ENCODE assay signal across 16 cellular contexts in genomic region chr14:28652782-28653181, GRCh38.
DNase-seq lines count a peak whose midpoint lies in the region; ATAC-seq and TF ChIP-seq lines count a peak whose summit lies in the region.
"Had no signal": no experiment of that assay in that cellular context is flagged by ENCODE, and none has a peak within 500 bp of the region (broad histone marks: within the 10 kb centered on the region; RNA-seq: fewer than 3 reads in every experiment).

No MANE protein-coding gene starts in this region.

- H3K4me3 Mint-ChIP-seq in MCF 10A (ENCODE audit: unreplicated experiment): peak overlapping the region; percentile 2
- no peak overlapping the region for H3K4me3 Mint-ChIP-seq in activated T-cell treated with anti-CD3 and anti-CD28 coated beads, Interleukin-2, amount 50 U/mL, for 72 hours
- H3K4me3 Mint-ChIP-seq: activated B cell treated with CpG ODN at 0.5 μM for 24 hours had no signal

- H3K9ac ChIP-seq in MM.1S (ENCODE audit: low read length): no peak overlapping the region
- no peak overlapping the region for H3K9ac ChIP-seq in neuronal stem cell (ENCODE audit: low read depth, low read length, poor library complexity)
- H3K9ac ChIP-seq: parathyroid adenoma had no signal

- H2BK15ac ChIP-seq in neuronal stem cell (ENCODE audit: low read length): no peak overlapping the region

- POLR2A ChIA-PET in MCF 10A (lab: Yijun Ruan, JAX): interaction anchor here (1.0 to 2.3 kb wide), 4 partner anchors 11 to 280 kb away, joined by 3 to 13 read pairs (median 9); no protein-coding TSS in a partner anchor

- no peaks in the 10 kb centered on the region for H3K9me3 ChIP-seq in breast epithelium
- no peaks in the 10 kb centered on the region for H3K9me3 ChIP-seq in MM.1S (replicated peaks; ENCODE audit: insufficient read depth, low read length)
- no peaks in the 10 kb centered on the region for H3K9me3 ChIP-seq in neuronal stem cell (replicated peaks in 1 of 2; ENCODE audit: control insufficient read depth in 2 of 2, insufficient read depth in 1 of 2, low read depth in 1 of 2, low read length in 2 of 2)
- H3K9me3 ChIP-seq: transverse colon had no signal

- H3K4ac ChIP-seq in neuronal stem cell (ENCODE audit: low read length): no peak overlapping the region

- no peak overlapping the region for H3K4me3 ChIP-seq in breast epithelium
- H3K4me3 ChIP-seq in MM.1S (ENCODE audit: low read length): no peak overlapping the region
- no peak overlapping the region for H3K4me3 ChIP-seq in neuronal stem cell (ENCODE audit: low read length in 2 of 2)
- H3K4me3 ChIP-seq: transverse colon had no signal

- H4K91ac ChIP-seq in neuronal stem cell (ENCODE audit: low read depth, low read length, poor library complexity): no peak overlapping the region

- no peak for ATAC-seq in activated T-cell treated with anti-CD3 and anti-CD28 coated beads, Interleukin-2, amount 50 U/mL, for 72 hours (replicated peaks in 1 of 2)
- ATAC-seq in HG02623 (IDR thresholded peaks at IDR 0.05; ENCODE audit: unreplicated experiment): no peak
- ATAC-seq: activated naive CD4-positive, alpha-beta T cell treated with anti-CD3 and anti-CD28 coated beads, Interleukin-2, amount 50 U/mL, for 72 hours had no signal

- no CpG with 5 or more reads among the region's 2 CpGs for WGBS in neuronal stem cell (ENCODE audit: extremely low coverage in 2 of 2, insufficient read length in 2 of 2, insufficient replicate concordance in 1 of 2), 2 donors

- no peak for TF ChIP-seq POLR2A in breast epithelium (IDR thresholded peaks at IDR 0.05)

- H3K79me2 ChIP-seq in MM.1S (ENCODE audit: low read length): no peaks in the 10 kb centered on the region
- H3K79me2 ChIP-seq: parathyroid adenoma had no signal

- H3K36me3 ChIP-seq in breast epithelium (no peaks in the 10 kb centered on the region), MM.1S (replicated peaks; ENCODE audit: insufficient read depth, low read length) (no peaks in the 10 kb centered on the region), neuronal stem cell (replicated peaks in 1 of 2; ENCODE audit: control insufficient read depth in 2 of 2, insufficient read depth in 2 of 2, low read length in 2 of 2) (no peaks in the 10 kb centered on the region)
- H3K36me3 ChIP-seq: transverse colon had no signal

- H3F3A ChIP-seq in MM.1S (ENCODE audit: insufficient read depth, low read length): no peaks in the 10 kb centered on the region

- no peaks in the 10 kb centered on the region for H3K27me3 ChIP-seq in breast epithelium
- no peaks in the 10 kb centered on the region for H3K27me3 ChIP-seq in MM.1S (replicated peaks; ENCODE audit: insufficient read depth, low read length)
- no peaks in the 10 kb centered on the region for H3K27me3 ChIP-seq in neuronal stem cell (ENCODE audit: control insufficient read depth in 3 of 3, insufficient read depth in 3 of 3, low read depth in 1 of 3, low read length in 3 of 3)
- H3K27me3 ChIP-seq: transverse colon had no signal

- no peaks in the 10 kb centered on the region for H3K36me3 Mint-ChIP-seq in MCF 10A (ENCODE audit: insufficient read depth, unreplicated experiment)
- peaks cover 0 to 2% of the 10 kb centered on the region in 2 donors for H3K36me3 Mint-ChIP-seq in activated T-cell treated with anti-CD3 and anti-CD28 coated beads, Interleukin-2, amount 50 U/mL, for 72 hours (ENCODE audit: insufficient read depth in 2 of 2)

- CTCF ChIA-PET in MCF 10A (lab: Yijun Ruan, JAX): interaction anchor here (1.2 kb wide), 1 partner anchor 99 kb away, joined by 5 read pairs; no protein-coding TSS in a partner anchor

- no peak overlapping the region for H2BK5ac ChIP-seq in neuronal stem cell (ENCODE audit: low read length)

- H3K14ac ChIP-seq in neuronal stem cell (ENCODE audit: low read length): no peak overlapping the region

- no peak overlapping the region for H3K18ac ChIP-seq in neuronal stem cell (ENCODE audit: low read length)

- H2AK5ac ChIP-seq in neuronal stem cell (ENCODE audit: low read depth, low read length): no peak overlapping the region

- H3K27me3 Mint-ChIP-seq in MCF 10A (ENCODE audit: insufficient read depth, unreplicated experiment): no peaks in the 10 kb centered on the region
- no peaks in the 10 kb centered on the region for H3K27me3 Mint-ChIP-seq in activated T-cell treated with anti-CD3 and anti-CD28 coated beads, Interleukin-2, amount 50 U/mL, for 72 hours (ENCODE audit: low read depth)
- H3K27me3 Mint-ChIP-seq: activated B cell treated with CpG ODN at 0.5 μM for 24 hours had no signal

- DNase-seq in MCF 10A (ENCODE audit: unreplicated experiment) (peak; percentile 78), breast epithelium (ENCODE audit: low spot score in 2 of 2) (no peak), RPMI7951 (ENCODE audit: low read depth) (peak; percentile 79), epithelial cell of prostate (ENCODE audit: low read depth, low spot score) (peak; percentile 82), MM.1S (no peak), neuronal stem cell (ENCODE audit: low spot score) (no peak)
- DNase-seq in activated T-cell treated with anti-CD3 and anti-CD28 coated beads, Interleukin-2, amount 50 U/mL, for 72 hours: no peak
- DNase-seq: ACHN; activated B cell treated with CpG ODN at 0.5 μM for 24 hours; kidney; NCI-H1417 treated with DMSO at 0.1 percent for 48 hours; stimulated activated CD8-positive, alpha-beta memory T cell treated with anti-CD3 and anti-CD28 coated beads, Interleukin-4, amount 100 ng/mL, for 48 hours; transverse colon had no signal

- H4K8ac ChIP-seq in neuronal stem cell (ENCODE audit: low read depth, low read length): no peak overlapping the region

- H2BK12ac ChIP-seq in neuronal stem cell (ENCODE audit: low read length): no peak overlapping the region

- no peaks in the 10 kb centered on the region for H3K4me1 ChIP-seq in breast epithelium
- H3K4me1 ChIP-seq in MM.1S (ENCODE audit: low read length): no peaks in the 10 kb centered on the region
- no peaks in the 10 kb centered on the region for H3K4me1 ChIP-seq in neuronal stem cell (ENCODE audit: control insufficient read depth in 2 of 2, insufficient read depth in 1 of 2, low read depth in 1 of 2, low read length in 2 of 2)
- H3K4me1 ChIP-seq: parathyroid adenoma, transverse colon had no signal

- no peaks in the 10 kb centered on the region for H3K9me3 Mint-ChIP-seq in MCF 10A (ENCODE audit: unreplicated experiment)
- H3K9me3 Mint-ChIP-seq in activated T-cell treated with anti-CD3 and anti-CD28 coated beads, Interleukin-2, amount 50 U/mL, for 72 hours: peaks cover 7 to 12% of the 10 kb centered on the region in 2 donors

- H3K27ac ChIP-seq in breast epithelium (no peak overlapping the region), epithelial cell of prostate (peak overlapping the region; percentile 94), MM.1S (ENCODE audit: low read length) (no peak overlapping the region), neuronal stem cell (replicated peaks; ENCODE audit: low read length) (no peak overlapping the region)
- H3K27ac ChIP-seq: parathyroid adenoma, transverse colon had no signal

- no peak overlapping the region for H2BK120ac ChIP-seq in neuronal stem cell (ENCODE audit: low read depth, low read length)

- no peak overlapping the region for H3K23ac ChIP-seq in neuronal stem cell (ENCODE audit: low read depth, low read length, poor library complexity)

- no peaks in the 10 kb centered on the region for H3K9me2 ChIP-seq in MM.1S (replicated peaks; ENCODE audit: insufficient read depth, low read length)

- no TSS peak for BruUV-seq in MCF 10A (replicated peaks; lab: Mats Ljungman, UMichigan)

- H4K20me1 ChIP-seq in MM.1S (ENCODE audit: insufficient read depth, low read length): no peaks in the 10 kb centered on the region

- no peaks in the 10 kb centered on the region for H3K79me1 ChIP-seq in neuronal stem cell (ENCODE audit: low read depth, low read length)

- H3K4me1 Mint-ChIP-seq in MCF 10A (ENCODE audit: insufficient read depth, unreplicated experiment): peaks cover 37% of the 10 kb centered on the region
- H3K4me1 Mint-ChIP-seq in activated T-cell treated with anti-CD3 and anti-CD28 coated beads, Interleukin-2, amount 50 U/mL, for 72 hours (ENCODE audit: low read depth): no peaks in the 10 kb centered on the region
- H3K4me1 Mint-ChIP-seq: activated B cell treated with CpG ODN at 0.5 μM for 24 hours had no signal

- intact Hi-C loops in MCF 10A (cut with micrococcal nuclease) (loop anchor here (1.0 to 2.0 kb wide), 2 partner anchors 20 to 24 kb away; no protein-coding TSS in a partner anchor), breast epithelium (cut with DNase I; ENCODE audit: low total_unique reads) (no loop called here)

- TF ChIP-seq CTCF in MCF 10A (IDR thresholded peaks at IDR 0.05; ENCODE audit: unreplicated experiment) (no peak), breast epithelium (IDR thresholded peaks at IDR 0.05) (no peak), MM.1S (IDR thresholded peaks at IDR 0.05; ENCODE audit: low read length) (no peak)

- H3K4me2 ChIP-seq in MM.1S (ENCODE audit: low read depth, low read length): no peak overlapping the region
- no peak overlapping the region for H3K4me2 ChIP-seq in neuronal stem cell (ENCODE audit: insufficient read depth, low read length, poor library complexity, severe bottlenecking)

- peak overlapping the region; percentile 84 for H3K27ac Mint-ChIP-seq in MCF 10A (ENCODE audit: low read depth, unreplicated experiment)
- H3K27ac Mint-ChIP-seq in activated T-cell treated with anti-CD3 and anti-CD28 coated beads, Interleukin-2, amount 50 U/mL, for 72 hours: no peak overlapping the region
- H3K27ac Mint-ChIP-seq: activated B cell treated with CpG ODN at 0.5 μM for 24 hours; activated naive CD4-positive, alpha-beta T cell treated with anti-CD3 and anti-CD28 coated beads, Interleukin-2, amount 50 U/mL, for 72 hours had no signal

- H2AFZ ChIP-seq in MM.1S (ENCODE audit: low read length): no peak overlapping the region
- no peak overlapping the region for H2AFZ ChIP-seq in neuronal stem cell (ENCODE audit: low read length)
- H2AFZ ChIP-seq: parathyroid adenoma had no signal

Comparison
In these comparisons a context has a peak if more than half of its experiments do, and no peak if none do; other contexts are left out.
1. DNase-seq: peak in MCF 10A (single experiment), RPMI7951 (single experiment) and epithelial cell of prostate (single experiment); none in breast epithelium (0 of 2), MM.1S (single experiment), activated T-cell treated with anti-CD3 and anti-CD28 coated beads, Interleukin-2, amount 50 U/mL, for 72 hours (0 of 2) and neuronal stem cell (single experiment).